In the genomic region with DNA sequence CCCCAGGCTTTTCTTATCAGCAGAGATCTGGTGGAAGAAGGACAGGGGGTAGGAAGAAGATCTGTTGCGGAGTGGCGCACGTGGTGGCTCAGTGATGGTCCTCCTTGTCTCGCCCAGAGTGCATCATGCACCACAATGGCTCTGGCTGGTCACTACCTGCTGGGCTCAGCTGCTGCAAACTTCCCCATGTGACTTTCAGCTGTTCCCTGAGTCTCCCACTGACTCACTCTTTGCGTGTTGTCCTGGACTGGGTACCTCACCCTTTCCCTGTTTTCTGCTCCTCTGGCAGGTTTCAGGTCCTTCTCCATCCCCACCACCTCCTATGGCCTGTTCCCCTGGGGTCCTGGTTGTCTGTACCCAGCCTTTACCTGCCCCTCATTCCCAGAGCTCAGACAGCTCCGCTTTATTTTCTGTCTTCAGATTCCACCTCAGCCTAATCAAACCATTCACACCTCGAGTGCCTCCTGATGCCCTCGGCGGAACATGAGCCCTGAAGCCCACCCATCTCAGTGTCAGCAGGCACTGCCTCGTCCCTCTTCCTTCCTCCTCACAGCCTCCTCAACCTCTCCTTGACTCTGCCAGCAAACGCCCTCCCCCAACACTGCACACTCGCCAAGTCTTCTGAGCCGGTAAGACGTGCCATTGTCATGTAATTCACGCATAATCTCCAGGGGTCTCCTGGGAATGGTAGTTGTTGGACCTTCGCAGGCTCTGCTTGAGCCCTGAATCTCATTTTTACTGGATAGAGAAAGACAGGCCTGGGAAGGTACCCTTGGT, we compare ENCODE assay signal across 12 cellular contexts. TPM values are rescaled to one million over a fixed set of nuclear protein-coding genes. Genes with fewer than 3 reads are reported as not detected.
DNase-seq lines count a peak whose midpoint lies in the region; TF ChIP-seq lines count a peak whose summit lies in the region.
"Had no signal": no experiment of that assay in that cellular context is flagged by ENCODE, and none has a peak within 500 bp of the region (broad histone marks: within the 10 kb centered on the region; RNA-seq: fewer than 3 reads in every experiment).

No MANE protein-coding gene starts in this region.

- TF ChIP-seq POLR2A in esophagus muscularis mucosa (IDR thresholded peaks at IDR 0.05; ENCODE audit: low read depth) (no peak), thyroid gland (IDR thresholded peaks at IDR 0.05) (no peak)

- peaks cover 6% of the 10 kb centered on the region for H3K27me3 Mint-ChIP-seq in activated CD4-positive, alpha-beta memory T cell treated with anti-CD3 and anti-CD28 coated beads, Interleukin-2, amount 10 ng/mL, durations not matched to agents 7 days and 5 days

- H3K9me3 ChIP-seq in NT2/D1 (ENCODE audit: insufficient read depth, low read length): no peaks in the 10 kb centered on the region
- no peaks in the 10 kb centered on the region for H3K9me3 ChIP-seq in esophagus muscularis mucosa
- no peaks in the 10 kb centered on the region for H3K9me3 ChIP-seq in mucosa of stomach (ENCODE audit: control insufficient read depth, low read length)
- H3K9me3 ChIP-seq in thyroid gland: no peaks in the 10 kb centered on the region

- H3K4me1 Mint-ChIP-seq in activated CD4-positive, alpha-beta memory T cell treated with anti-CD3 and anti-CD28 coated beads, Interleukin-2, amount 10 ng/mL, durations not matched to agents 7 days and 5 days: peaks cover 8% of the 10 kb centered on the region

- CTCF ChIA-PET in activated CD4-positive, alpha-beta memory T cell treated with anti-CD3 and anti-CD28 coated beads, Interleukin-2, amount 10 ng/mL, durations not matched to agents 7 days and 5 days (lab: Charles Lee): interaction anchor here (1.2 kb wide), 1 partner anchor 17 kb away, joined by 3 read pairs; no protein-coding TSS in a partner anchor

- POLR2A ChIA-PET in activated CD4-positive, alpha-beta memory T cell treated with anti-CD3 and anti-CD28 coated beads, Interleukin-2, amount 10 ng/mL, durations not matched to agents 7 days and 5 days (lab: Charles Lee): interaction anchor here (4.5 kb wide), 1 partner anchor 146 kb away, joined by 26 read pairs; the partner anchor contains the start of genes C12orf57 and RNU7-1

- H3K9ac ChIP-seq in NT2/D1 (ENCODE audit: insufficient read length, low read depth) (peak overlapping the region; percentile 32), mucosa of stomach (ENCODE audit: low read length) (peak overlapping the region; percentile 32)

- no peaks in the 10 kb centered on the region for H3K36me3 ChIP-seq in NT2/D1 (ENCODE audit: insufficient read depth, insufficient read length, low read length)
- peaks cover 15 to 50% (median 34%) of the 10 kb centered on the region in 4 donors for H3K36me3 ChIP-seq in esophagus muscularis mucosa
- H3K36me3 ChIP-seq in mucosa of stomach (ENCODE audit: control insufficient read depth, insufficient read depth, low read length): no peaks in the 10 kb centered on the region
- H3K36me3 ChIP-seq in thyroid gland: no peaks in the 10 kb centered on the region

- H3K27ac ChIP-seq in esophagus muscularis mucosa (replicated peaks in 1 of 4) (peak overlapping the region; percentile 81 to 88 (median 85)), thyroid gland (peak overlapping the region in 2 of 3 donors; percentile 63 to 65)

- H3K4me3 Mint-ChIP-seq in activated CD4-positive, alpha-beta memory T cell treated with anti-CD3 and anti-CD28 coated beads, Interleukin-2, amount 10 ng/mL, durations not matched to agents 7 days and 5 days: no peak overlapping the region

- no peaks in the 10 kb centered on the region for H3K36me3 Mint-ChIP-seq in activated CD4-positive, alpha-beta memory T cell treated with anti-CD3 and anti-CD28 coated beads, Interleukin-2, amount 10 ng/mL, durations not matched to agents 7 days and 5 days (ENCODE audit: low read depth)

- WGBS in esophagus muscularis mucosa: 74% methylated on average over 15 of the region's 16 CpGs
- WGBS in thyroid gland, 2 donors: 73 to 77% methylated on average over 16 of the region's 16 CpGs

- DNase-seq in NT2/D1 (ENCODE audit: low read depth, low spot score): peak; percentile 99
- DNase-seq in esophagus muscularis mucosa (ENCODE audit: extremely low spot score): no peak
- DNase-seq in thyroid gland: no peak
- no peak for DNase-seq in NCI-H2171 (lab: John Stamatoyannopoulos, UW)
- DNase-seq in NCI-H146 treated with DMSO at 0.1 percent for 48 hours (lab: John Stamatoyannopoulos, UW; ENCODE audit: unreplicated experiment): no peak
- no peak for DNase-seq in activated CD4-positive, alpha-beta memory T cell treated with anti-CD3 and anti-CD28 coated beads, Interleukin-2, amount 10 ng/mL, durations not matched to agents 7 days and 5 days
- DNase-seq in mesenteric fat pad (ENCODE audit: low spot score): no peak
- DNase-seq: DMS53, NCI-H345 had no signal

- H3K27me3 ChIP-seq in NT2/D1 (ENCODE audit: insufficient read depth, insufficient read length) (no peaks in the 10 kb centered on the region), esophagus muscularis mucosa (no peaks in the 10 kb centered on the region), mucosa of stomach (ENCODE audit: control insufficient read depth, insufficient read depth, low read length) (peaks cover 5% of the 10 kb centered on the region), thyroid gland (no peaks in the 10 kb centered on the region)

- H3K27ac Mint-ChIP-seq in activated CD4-positive, alpha-beta memory T cell treated with anti-CD3 and anti-CD28 coated beads, Interleukin-2, amount 10 ng/mL, durations not matched to agents 7 days and 5 days: no peak overlapping the region
- H3K27ac Mint-ChIP-seq: activated T-helper 2 cell treated with anti-CD3 and anti-CD28 coated beads, Interferon-gamma antibody, Interleukin-2, Interleukin-4, amounts not matched to agents 10 μg/mL and 5 μg/mL and 100 μg/mL, durations not matched to agents 14 hours and 24 hours and 36 hours had no signal

- TF ChIP-seq CTCF in esophagus muscularis mucosa (IDR thresholded peaks at IDR 0.05) (no peak), thyroid gland (IDR thresholded peaks at IDR 0.05) (no peak)

- TF ChIP-seq EP300 in esophagus muscularis mucosa (IDR thresholded peaks at IDR 0.05): no peak

- H3K9me3 Mint-ChIP-seq in activated CD4-positive, alpha-beta memory T cell treated with anti-CD3 and anti-CD28 coated beads, Interleukin-2, amount 10 ng/mL, durations not matched to agents 7 days and 5 days: no peaks in the 10 kb centered on the region
- H3K9me3 Mint-ChIP-seq: activated T-helper 2 cell treated with anti-CD3 and anti-CD28 coated beads, Interferon-gamma antibody, Interleukin-2, Interleukin-4, amounts not matched to agents 10 μg/mL and 5 μg/mL and 100 μg/mL, durations not matched to agents 14 hours and 24 hours and 36 hours had no signal

- H3K4me3 ChIP-seq in NT2/D1 (ENCODE audit: insufficient read length, low read depth) (no peak overlapping the region), esophagus muscularis mucosa (peak overlapping the region; percentile 53 to 75 (median 61)), mucosa of stomach (ENCODE audit: low read length) (no peak overlapping the region), thyroid gland (replicated peaks in 1 of 3) (peak overlapping the region in 1 of 3 donors; percentile 29)

- intact Hi-C loops in esophagus muscularis mucosa (cut with DNase I) (no loop called here), thyroid gland (cut with DNase I) (loop anchor here (5.0 kb wide), 2 partner anchors 33 to 143 kb away; no protein-coding TSS in a partner anchor)

- H3K4me1 ChIP-seq in NT2/D1 (ENCODE audit: insufficient read depth, insufficient read length) (peaks cover 36% of the 10 kb centered on the region), esophagus muscularis mucosa (peaks cover 19 to 61% (median 54%) of the 10 kb centered on the region in 4 donors), mucosa of stomach (ENCODE audit: control insufficient read depth, insufficient read depth, low read length) (peaks cover 9% of the 10 kb centered on the region), thyroid gland (peaks cover 0 to 21% of the 10 kb centered on the region in 2 donors)

RNA-seq across cellular contexts. Expression of gene C1R, which starts 1.8 kb away (rescaled TPM):
- 100 to 1,000 TPM; 324 to 603 (median 572) TPM for total RNA-seq in esophagus muscularis mucosa
- total RNA-seq in thyroid gland: 100 to 1,000 TPM; 132 to 545 (median 312) TPM
- 1 to 10 TPM; 2.7 to 3.8 TPM for total RNA-seq in activated CD4-positive, alpha-beta memory T cell treated with anti-CD3 and anti-CD28 coated beads, Interleukin-2, amount 10 ng/mL, durations not matched to agents 7 days and 5 days
- 789 TPM for total RNA-seq in mesenteric fat pad

RNA-seq across cellular contexts. Expression of gene C1RL, which starts 18.6 kb away (rescaled TPM):
- total RNA-seq in esophagus muscularis mucosa: 100 to 1,000 TPM in 1 of 4 donors, 10 to 100 TPM in 3; 64.8 to 159 (median 88.2) TPM
- 100 to 1,000 TPM in 1 of 4 donors, 10 to 100 TPM in 3; 39.2 to 153 (median 59.5) TPM for total RNA-seq in thyroid gland
- 10 to 100 TPM; 26.5 to 28.8 TPM for total RNA-seq in activated CD4-positive, alpha-beta memory T cell treated with anti-CD3 and anti-CD28 coated beads, Interleukin-2, amount 10 ng/mL, durations not matched to agents 7 days and 5 days
- 68.8 TPM for total RNA-seq in mesenteric fat pad

RNA-seq across cellular contexts. Expression of gene C1S, which starts 29.9 kb away (rescaled TPM):
- total RNA-seq in esophagus muscularis mucosa: 100 to 1,000 TPM; 454 to 549 (median 512) TPM
- total RNA-seq in thyroid gland: 100 to 1,000 TPM; 137 to 470 (median 255) TPM
- 1 to 10 TPM; 1.7 TPM for total RNA-seq in activated CD4-positive, alpha-beta memory T cell treated with anti-CD3 and anti-CD28 coated beads, Interleukin-2, amount 10 ng/mL, durations not matched to agents 7 days and 5 days
- total RNA-seq in mesenteric fat pad: 593 TPM

RNA-seq across cellular contexts. Expression of gene RBP5, which starts 38.3 kb away (rescaled TPM):
- 1 to 10 TPM in 2 of 4 donors, under 1 TPM in 2; 0.46 to 5.0 (median 0.91) TPM for total RNA-seq in esophagus muscularis mucosa
- 1 to 10 TPM in 2 of 4 donors, not detected in 2; 2.8 to 4.5 TPM for total RNA-seq in thyroid gland
- total RNA-seq in activated CD4-positive, alpha-beta memory T cell treated with anti-CD3 and anti-CD28 coated beads, Interleukin-2, amount 10 ng/mL, durations not matched to agents 7 days and 5 days: 1 to 10 TPM in 1 of 2 experiments, under 1 TPM in 1; 0.86 to 1.8 TPM
- total RNA-seq in mesenteric fat pad: 1.1 TPM
- total RNA-seq: activated T-helper 2 cell treated with anti-CD3 and anti-CD28 coated beads, Interferon-gamma antibody, Interleukin-2, Interleukin-4, amounts not matched to agents 10 μg/mL and 5 μg/mL and 100 μg/mL, durations not matched to agents 14 hours and 24 hours and 36 hours; pulmonary artery endothelial cell had no signal

RNA-seq across cellular contexts. Expression of gene CLSTN3, which starts 39.8 kb away (rescaled TPM):
- total RNA-seq in esophagus muscularis mucosa (10 to 100 TPM in 3 of 4 donors, 1 to 10 TPM in 1; 9.6 to 25.6 (median 19.3) TPM), thyroid gland (10 to 100 TPM; 18.0 to 53.4 (median 37.3) TPM), mesenteric fat pad (15.4 TPM)
- total RNA-seq in activated CD4-positive, alpha-beta memory T cell treated with anti-CD3 and anti-CD28 coated beads, Interleukin-2, amount 10 ng/mL, durations not matched to agents 7 days and 5 days: 100 to 1,000 TPM; 148 to 152 TPM

Comparison
In these comparisons a context has a peak if more than half of its experiments do, and no peak if none do; other contexts are left out.
1. H3K4me3 ChIP-seq: peak in esophagus muscularis mucosa (4 of 4); none in NT2/D1 (single experiment) and mucosa of stomach (single experiment).
2. RNA of gene C1R, which starts 1.8 kb away (total RNA-seq): 789 TPM in mesenteric fat pad (single experiment), 324 to 603 TPM in esophagus muscularis mucosa and 132 to 545 TPM in thyroid gland; 2.7 to 3.8 TPM in activated CD4-positive, alpha-beta memory T cell treated with anti-CD3 and anti-CD28 coated beads, Interleukin-2, amount 10 ng/mL, durations not matched to agents 7 days and 5 days; every median in the first group is over 10 times any median in the second.
3. RNA of gene C1S, which starts 29.9 kb away (total RNA-seq): 593 TPM in mesenteric fat pad (single experiment), 454 to 549 TPM in esophagus muscularis mucosa and 137 to 470 TPM in thyroid gland; 1.7 TPM in activated CD4-positive, alpha-beta memory T cell treated with anti-CD3 and anti-CD28 coated beads, Interleukin-2, amount 10 ng/mL, durations not matched to agents 7 days and 5 days; every median in the first group is over 10 times any median in the second.